In the genomic region with DNA sequence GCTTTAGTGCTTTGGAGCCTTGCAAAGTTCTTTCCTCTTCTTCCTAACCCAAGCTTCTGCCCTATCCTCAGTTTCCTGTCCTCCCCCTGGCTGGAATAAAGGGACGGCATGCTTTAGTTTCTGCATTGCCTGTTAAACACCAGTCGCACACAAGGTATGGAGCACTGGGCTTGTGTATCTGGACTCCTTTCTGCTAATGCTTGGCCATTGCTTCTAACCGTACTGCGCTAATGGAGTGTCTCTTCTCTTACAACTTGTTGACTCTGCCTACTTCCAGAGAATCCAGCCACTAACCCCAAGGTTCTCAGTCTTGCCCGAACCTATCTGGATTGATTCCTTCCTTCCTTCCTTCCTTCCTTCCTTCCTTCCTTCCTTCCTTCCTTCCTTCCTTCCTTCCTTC, we compare ENCODE assay signal across 35 cellular contexts.
"Had no signal": no experiment of that assay in that cellular context is flagged by ENCODE, and none has a peak within 500 bp of the region (broad histone marks: within the 10 kb centered on the region; RNA-seq: fewer than 3 reads in every experiment).

No MANE protein-coding gene starts in this region.

- ATAC-seq: activated CD4-positive, CD25-positive, alpha-beta regulatory T cell treated with anti-CD3 and anti-CD28 coated beads, Interleukin-2, amount 50 U/mL, for 24 hours; activated T-helper 17 cell treated with anti-CD3 and anti-CD28 coated beads, Interleukin-2, amount 50 U/mL, for 72 hours; effector memory CD8-positive, alpha-beta T cell; foreskin keratinocyte; gastroesophageal sphincter; T-helper 17 cell had no signal

- H3K36me3 ChIP-seq: brain microvascular endothelial cell, esophagus muscularis mucosa, gastroesophageal sphincter, WERI-Rb-1 had no signal

- H3K9me3 ChIP-seq: esophagus muscularis mucosa, gastroesophageal sphincter had no signal

- H3K4me1 Mint-ChIP-seq: activated T-helper 17 cell treated with anti-CD3 and anti-CD28 coated beads, Interleukin-2, amount 50 U/mL, for 72 hours; T-helper 17 cell had no signal

- H3K27ac Mint-ChIP-seq: activated B cell treated with CpG ODN at 0.5 μM for 24 hours; activated CD4-positive, alpha-beta memory T cell treated with anti-CD3 and anti-CD28 coated beads, Interleukin-2, amount 10 ng/mL, durations not matched to agents 7 days and 5 days; activated naive CD8-positive, alpha-beta T cell; activated T-cell treated with anti-CD3 and anti-CD28 coated beads, Interleukin-2, amount 50 U/mL, for 24 hours; activated T-helper 17 cell treated with anti-CD3 and anti-CD28 coated beads, Interleukin-2, amount 50 U/mL, for 72 hours; effector memory CD8-positive, alpha-beta T cell; T-helper 17 cell; T-helper 2 cell treated with Interferon-gamma antibody and Interleukin-4, amounts not matched to agents 5 μg/mL and 100 μg/mL, for 36 hours had no signal

- H3K4me3 Mint-ChIP-seq: activated B cell treated with CpG ODN at 0.5 μM for 24 hours; activated CD4-positive, alpha-beta memory T cell treated with anti-CD3 and anti-CD28 coated beads, Interleukin-2, amount 10 ng/mL, durations not matched to agents 7 days and 5 days; activated naive CD8-positive, alpha-beta T cell; activated T-cell treated with anti-CD3 and anti-CD28 coated beads, Interleukin-2, amount 50 U/mL, for 24 hours; activated T-helper 17 cell treated with anti-CD3 and anti-CD28 coated beads, Interleukin-2, amount 50 U/mL, for 72 hours; effector memory CD8-positive, alpha-beta T cell; T-helper 17 cell; T-helper 2 cell treated with Interferon-gamma antibody and Interleukin-4, amounts not matched to agents 5 μg/mL and 100 μg/mL, for 36 hours had no signal

- DNase-seq: activated B cell treated with CpG ODN at 0.5 μM for 24 hours; activated CD4-positive, alpha-beta memory T cell treated with anti-CD3 and anti-CD28 coated beads, Interleukin-2, amount 10 ng/mL, durations not matched to agents 7 days and 5 days; activated CD4-positive, alpha-beta T cell treated with anti-CD3 and anti-CD28 coated beads for 48 hours; activated CD4-positive, alpha-beta T cell treated with anti-CD3 and anti-CD28 coated beads, Interleukin-2, amount 50 U/mL, for 4 hours; activated CD8-positive, alpha-beta memory T cell treated with anti-CD3 and anti-CD28 coated beads, Interleukin-2, amount 50 U/mL, for 48 hours; activated effector memory CD4-positive, alpha-beta T cell treated with Interleukin-2 at 50 U/mL for 16 hours; activated gamma-delta T cell treated with Interleukin-2 at 50 U/mL for 16 hours; activated naive CD4-positive, alpha-beta T cell treated with anti-CD3 and anti-CD28 coated beads, Interleukin-2, amount 50 U/mL, for 16 hours; activated naive CD4-positive, alpha-beta T cell treated with Interleukin-2 at 50 U/mL for 16 hours; activated T-cell treated with anti-CD3 and anti-CD28 coated beads for 4 hours; activated T-cell treated with anti-CD3 and anti-CD28 coated beads, Interleukin-2, amount 50 U/mL, for 24 hours; amniotic stem cell; anterior cingulate cortex; brain microvascular endothelial cell; caudate nucleus; cortex of kidney; dermis blood vessel endothelial cell; effector CD4-positive, alpha-beta T cell; effector memory CD8-positive, alpha-beta T cell; erythroblast; foreskin keratinocyte; head of caudate nucleus; T-helper 1 cell; T-helper 17 cell; T1000; WERI-Rb-1 had no signal

- H3K36me3 Mint-ChIP-seq: activated naive CD8-positive, alpha-beta T cell had no signal

- H3K27me3 ChIP-seq: brain microvascular endothelial cell, esophagus muscularis mucosa, foreskin keratinocyte, gastroesophageal sphincter had no signal

- H3K4me3 ChIP-seq: esophagus muscularis mucosa, gastroesophageal sphincter had no signal

- H3K9me3 Mint-ChIP-seq: activated B cell treated with CpG ODN at 0.5 μM for 24 hours; activated CD4-positive, alpha-beta memory T cell treated with anti-CD3 and anti-CD28 coated beads, Interleukin-2, amount 10 ng/mL, durations not matched to agents 7 days and 5 days; activated T-cell treated with anti-CD3 and anti-CD28 coated beads, Interleukin-2, amount 50 U/mL, for 24 hours; activated T-helper 17 cell treated with anti-CD3 and anti-CD28 coated beads, Interleukin-2, amount 50 U/mL, for 72 hours; effector memory CD8-positive, alpha-beta T cell; T-helper 2 cell treated with Interferon-gamma antibody and Interleukin-4, amounts not matched to agents 5 μg/mL and 100 μg/mL, for 36 hours had no signal

- FAIRE-seq: astrocyte, bronchial epithelial cell, colon had no signal

- H3K4me1 ChIP-seq: foreskin keratinocyte, gastroesophageal sphincter had no signal

- H3K27me3 Mint-ChIP-seq: activated B cell treated with CpG ODN at 0.5 μM for 24 hours; activated naive CD8-positive, alpha-beta T cell; activated T-cell treated with anti-CD3 and anti-CD28 coated beads, Interleukin-2, amount 50 U/mL, for 24 hours; activated T-helper 17 cell treated with anti-CD3 and anti-CD28 coated beads, Interleukin-2, amount 50 U/mL, for 72 hours had no signal

- H3K27ac ChIP-seq: brain microvascular endothelial cell, esophagus muscularis mucosa, foreskin keratinocyte, gastroesophageal sphincter, WERI-Rb-1 had no signal
